ENCODE assay signal across 18 cellular contexts in the genomic region with DNA sequence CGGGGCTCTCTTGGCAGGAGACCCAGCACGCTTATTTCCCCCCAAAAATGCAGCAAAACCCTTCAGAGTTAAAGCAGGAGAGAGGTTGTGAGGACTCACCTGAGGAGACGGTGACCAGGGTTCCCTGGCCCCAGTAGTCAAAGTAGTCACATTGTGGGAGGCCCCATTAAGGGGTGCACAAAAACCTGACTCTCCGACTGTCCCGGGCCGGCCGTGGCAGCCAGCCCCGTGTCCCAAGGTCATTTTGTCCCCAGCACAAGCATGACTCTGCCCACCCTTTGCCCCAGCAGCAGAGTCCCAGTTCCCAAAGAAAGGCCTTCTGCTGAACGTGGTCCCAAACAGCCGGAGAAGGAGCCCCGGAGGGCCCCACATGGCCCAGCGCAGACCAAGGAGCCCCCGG.
DNase-seq lines count a peak whose midpoint lies in the region; ATAC-seq and TF ChIP-seq lines count a peak whose summit lies in the region.
"Had no signal": no experiment of that assay in that cellular context is flagged by ENCODE, and none has a peak within 500 bp of the region (broad histone marks: within the 10 kb centered on the region; RNA-seq: fewer than 3 reads in every experiment).

No MANE protein-coding gene starts in this region.

- no peaks in the 10 kb centered on the region for H3K27me3 ChIP-seq in testis
- H3K27me3 ChIP-seq: Peyer's patch had no signal

- H3K36me3 ChIP-seq in testis (ENCODE audit: low read depth, missing control alignments), result no peaks in the 10 kb centered on the region
- H3K36me3 ChIP-seq: Peyer's patch, suprapubic skin had no signal

- no peaks in the 10 kb centered on the region for H3K4me1 ChIP-seq in testis
- H3K4me1 ChIP-seq: Caco-2, Peyer's patch, suprapubic skin had no signal

- WGBS in testis, 2 donors, result 78% methylated on average over 9 to 13 of the region's 13 CpGs

- intact Hi-C loops in testis (cut with DNase I; ENCODE audit: low total_unique reads), result no loop called here

- TF ChIP-seq CTCF in testis (IDR thresholded peaks at IDR 0.05), result no peak

- H3K27ac Mint-ChIP-seq in activated T-cell treated with anti-CD3 and anti-CD28 coated beads, Interleukin-2, amount 50 U/mL, for 72 hours, result no peak overlapping the region
- H3K27ac Mint-ChIP-seq in T-cell, result peak overlapping the region; percentile 55 to 68
- H3K27ac Mint-ChIP-seq: activated T-helper 17 cell treated with anti-CD3 and anti-CD28 coated beads, Interleukin-2, amount 50 U/mL, for 72 hours had no signal

- TF ChIP-seq POLR2A in testis (IDR thresholded peaks at IDR 0.05), result no peak

- DNase-seq in activated T-cell treated with anti-CD3 and anti-CD28 coated beads, Interleukin-2, amount 50 U/mL, for 4 hours, result no peak
- no peak for DNase-seq in activated T-cell treated with anti-CD3 and anti-CD28 coated beads, Interleukin-2, amount 50 U/mL, for 72 hours
- peak in 4 of 34 experiments; percentile 0 to 14 (median 4) for DNase-seq in T-cell
- peak; percentile 24 for DNase-seq in islet precursor cell
- DNase-seq in testis, result peak; percentile 7
- no peak for DNase-seq in stimulated activated CD4-positive, alpha-beta T cell treated with anti-CD3 and anti-CD28 coated beads, Interleukin-1b, Interleukin-23, amount 100 ng/mL, for 48 hours
- no peak for DNase-seq in 8988T
- DNase-seq: GDM1; MM.1S; NCI-H2029; NCI-H524; stimulated activated CD4-positive, alpha-beta T cell treated with anti-CD3 and anti-CD28 coated beads, Interleukin-12 subunit alpha, Interleukin-12 subunit beta, amount 100 ng/mL, for 4 hours had no signal

- CTCF ChIA-PET in T-cell (lab: Charles Lee), result no interaction called here

- no peaks in the 10 kb centered on the region for H3K36me3 Mint-ChIP-seq in activated T-cell treated with anti-CD3 and anti-CD28 coated beads, Interleukin-2, amount 50 U/mL, for 4 hours (ENCODE audit: insufficient read depth)
- H3K36me3 Mint-ChIP-seq in activated T-cell treated with anti-CD3 and anti-CD28 coated beads, Interleukin-2, amount 50 U/mL, for 72 hours (ENCODE audit: insufficient read depth in 2 of 2), result no peaks in the 10 kb centered on the region
- no peaks in the 10 kb centered on the region for H3K36me3 Mint-ChIP-seq in T-cell

- POLR2A ChIA-PET in T-cell (lab: Charles Lee), result no interaction called here

- no peaks in the 10 kb centered on the region for H3K9me3 ChIP-seq in testis
- H3K9me3 ChIP-seq: Caco-2, Peyer's patch had no signal

- no peak overlapping the region for H3K4me3 ChIP-seq in testis
- H3K4me3 ChIP-seq: suprapubic skin had no signal

- no peak for ATAC-seq in activated T-cell treated with anti-CD3 and anti-CD28 coated beads, Interleukin-2, amount 50 U/mL, for 4 hours
- ATAC-seq in activated T-cell treated with anti-CD3 and anti-CD28 coated beads, Interleukin-2, amount 50 U/mL, for 72 hours (replicated peaks in 1 of 2), result no peak
- ATAC-seq in T-cell (replicated peaks in 1 of 4) (no peak), HG02852 (IDR thresholded peaks at IDR 0.05; ENCODE audit: unreplicated experiment) (no peak)
- ATAC-seq: activated T-helper 17 cell treated with anti-CD3 and anti-CD28 coated beads, Interleukin-2, amount 50 U/mL, for 72 hours had no signal

- H3K27ac ChIP-seq in testis, result no peak overlapping the region
- H3K27ac ChIP-seq: suprapubic skin, VCaP had no signal

- no peaks in the 10 kb centered on the region for H3K9me3 Mint-ChIP-seq in activated T-cell treated with anti-CD3 and anti-CD28 coated beads, Interleukin-2, amount 50 U/mL, for 4 hours
- H3K9me3 Mint-ChIP-seq in activated T-cell treated with anti-CD3 and anti-CD28 coated beads, Interleukin-2, amount 50 U/mL, for 72 hours, result no peaks in the 10 kb centered on the region
- H3K9me3 Mint-ChIP-seq in T-cell, result no peaks in the 10 kb centered on the region
- H3K9me3 Mint-ChIP-seq: activated T-helper 17 cell treated with anti-CD3 and anti-CD28 coated beads, Interleukin-2, amount 50 U/mL, for 72 hours had no signal

- peak overlapping the region; percentile 78 for H3K4me3 Mint-ChIP-seq in activated T-cell treated with anti-CD3 and anti-CD28 coated beads, Interleukin-2, amount 50 U/mL, for 4 hours
- H3K4me3 Mint-ChIP-seq in activated T-cell treated with anti-CD3 and anti-CD28 coated beads, Interleukin-2, amount 50 U/mL, for 72 hours, result no peak overlapping the region
- H3K4me3 Mint-ChIP-seq in T-cell, result peak overlapping the region in 1 of 3 donors; percentile 68
- H3K4me3 Mint-ChIP-seq: activated T-helper 17 cell treated with anti-CD3 and anti-CD28 coated beads, Interleukin-2, amount 50 U/mL, for 72 hours had no signal

- H3K27me3 Mint-ChIP-seq in activated T-cell treated with anti-CD3 and anti-CD28 coated beads, Interleukin-2, amount 50 U/mL, for 4 hours (ENCODE audit: low read depth), result peaks cover 25% of the 10 kb centered on the region
- H3K27me3 Mint-ChIP-seq in activated T-cell treated with anti-CD3 and anti-CD28 coated beads, Interleukin-2, amount 50 U/mL, for 72 hours (ENCODE audit: low read depth), result peaks cover 18% of the 10 kb centered on the region
- H3K27me3 Mint-ChIP-seq in T-cell, result peaks cover 6 to 27% of the 10 kb centered on the region in 2 donors

- peaks cover 27% of the 10 kb centered on the region for H3K4me1 Mint-ChIP-seq in activated T-cell treated with anti-CD3 and anti-CD28 coated beads, Interleukin-2, amount 50 U/mL, for 4 hours (ENCODE audit: low read depth)
- peaks cover 26% of the 10 kb centered on the region for H3K4me1 Mint-ChIP-seq in activated T-cell treated with anti-CD3 and anti-CD28 coated beads, Interleukin-2, amount 50 U/mL, for 72 hours (ENCODE audit: low read depth)
- H3K4me1 Mint-ChIP-seq in T-cell, result peaks cover 24 to 37% (median 27%) of the 10 kb centered on the region in 3 donors
- H3K4me1 Mint-ChIP-seq: activated T-helper 17 cell treated with anti-CD3 and anti-CD28 coated beads, Interleukin-2, amount 50 U/mL, for 72 hours had no signal

Comparison
In these comparisons a context has a peak if more than half of its experiments do, and no peak if none do; other contexts are left out.
1. DNase-seq: peak in islet precursor cell (single experiment) and testis (single experiment); none in activated T-cell treated with anti-CD3 and anti-CD28 coated beads, Interleukin-2, amount 50 U/mL, for 4 hours (single experiment), activated T-cell treated with anti-CD3 and anti-CD28 coated beads, Interleukin-2, amount 50 U/mL, for 72 hours (0 of 2), stimulated activated CD4-positive, alpha-beta T cell treated with anti-CD3 and anti-CD28 coated beads, Interleukin-1b, Interleukin-23, amount 100 ng/mL, for 48 hours (single experiment) and 8988T (single experiment).